In genomic region chr7:108374899-108375298, GRCh38 we compare ENCODE assay signal across 16 cellular contexts.
DNase-seq lines count a peak whose midpoint lies in the region; ATAC-seq and TF ChIP-seq lines count a peak whose summit lies in the region.
"Had no signal": no experiment of that assay in that cellular context is flagged by ENCODE, and none has a peak within 500 bp of the region (broad histone marks: within the 10 kb centered on the region; RNA-seq: fewer than 3 reads in every experiment).

No MANE protein-coding gene starts in this region.

- CTCF ChIA-PET in PC-3 (lab: Charles Lee), result no interaction called here

- DNase-seq in PC-3 (no peak), NCI-H2196 treated with DMSO at 0.1 percent for 48 hours (lab: John Stamatoyannopoulos, UW; ENCODE audit: unreplicated experiment) (no peak), NCI-H1105 (lab: John Stamatoyannopoulos, UW) (no peak)
- DNase-seq: C1 segment of cervical spinal cord; Calu3; CD4-positive, alpha-beta memory T cell; COR-L47; DMS53; DMS79 treated with DMSO at 0.1 percent for 48 hours; GF-D8; GOT3; HFFc6 had no signal

- H3K27me3 ChIP-seq in OCI-LY3 (ENCODE audit: low read depth, low read length) (no peaks in the 10 kb centered on the region), PC-3 (ENCODE audit: low read length) (peaks cover 27% of the 10 kb centered on the region; the same call in 1 of the 2 replicates)

- POLR2A ChIA-PET in PC-3 (lab: Charles Lee; ENCODE audit: unreplicated experiment), result no interaction called here

- H3K4me1 ChIP-seq in OCI-LY3 (ENCODE audit: low read length) (peaks cover 40% of the 10 kb centered on the region), PC-3 (ENCODE audit: insufficient read depth, low read length) (no peaks in the 10 kb centered on the region)
- H3K4me1 ChIP-seq: HAP-1 had no signal

- H3K27ac ChIP-seq in OCI-LY3 (ENCODE audit: low read length) (no peak overlapping the region; the same call in 1 of the 2 replicates), PC-3 (ENCODE audit: low read length) (no peak overlapping the region)

- H3K9me3 ChIP-seq in OCI-LY3 (ENCODE audit: insufficient read depth, low read length) (no peaks in the 10 kb centered on the region), PC-3 (ENCODE audit: low read length) (no peaks in the 10 kb centered on the region)
- H3K9me3 ChIP-seq: HAP-1 had no signal

- H4K20me1 ChIP-seq in OCI-LY3 (ENCODE audit: insufficient read depth, low read length) (peaks cover 79% of the 10 kb centered on the region), PC-3 (ENCODE audit: low read length) (no peaks in the 10 kb centered on the region)

- H3K36me3 ChIP-seq in OCI-LY3 (replicated peaks; ENCODE audit: low read depth, low read length) (peaks cover 29% of the 10 kb centered on the region), PC-3 (ENCODE audit: low read depth, low read length) (no peaks in the 10 kb centered on the region)
- H3K36me3 ChIP-seq: HAP-1 had no signal

- H3K79me2 ChIP-seq in OCI-LY3 (ENCODE audit: low read length) (peaks cover 93% of the 10 kb centered on the region), PC-3 (ENCODE audit: low read length) (no peaks in the 10 kb centered on the region)

- H3K4me2 ChIP-seq in OCI-LY3 (ENCODE audit: low read length) (peak overlapping the region; percentile 44), PC-3 (ENCODE audit: low read length) (no peak overlapping the region)

- no peaks in the 10 kb centered on the region for H3K9me2 ChIP-seq in PC-3 (replicated peaks; ENCODE audit: low read length)

- H3K9ac ChIP-seq in OCI-LY3 (ENCODE audit: low read length) (no peak overlapping the region), PC-3 (ENCODE audit: low read length) (no peak overlapping the region)

- H3K4me3 ChIP-seq in OCI-LY3 (ENCODE audit: low read length) (no peak overlapping the region), PC-3 (ENCODE audit: low read length) (no peak overlapping the region)
- H3K4me3 ChIP-seq: HAP-1 had no signal

- intact Hi-C loops in PC-3 (cut with micrococcal nuclease), result no loop called here

- no peaks in the 10 kb centered on the region for H3F3A ChIP-seq in PC-3 (ENCODE audit: low read length, unreplicated experiment)

- no peak overlapping the region for H2AFZ ChIP-seq in OCI-LY3 (ENCODE audit: low read depth, low read length)
- no peak overlapping the region for H2AFZ ChIP-seq in PC-3 (ENCODE audit: low read length)

- ATAC-seq in GM18502 (IDR thresholded peaks at IDR 0.05; ENCODE audit: poor library complexity, unreplicated experiment), result peak; percentile 76
- peak; percentile 54 for ATAC-seq in HG02870 (IDR thresholded peaks at IDR 0.05; ENCODE audit: unreplicated experiment)
- ATAC-seq in PC-3, result no peak

- no TSS peak for BruUV-seq in PC-3 (replicated peaks; lab: Mats Ljungman, UMichigan)

- TF ChIP-seq CTCF in OCI-LY3 (IDR thresholded peaks at IDR 0.05; ENCODE audit: low read depth, low read length) (no peak), PC-3 (conservative IDR thresholded peaks at IDR 0.05; ENCODE audit: low read depth, low read length) (no peak)
